In genomic region chr19:36182612-36183454, GRCh38 we compare ENCODE assay signal across 1 cellular context.
TF ChIP-seq lines count a peak whose summit lies in the region.

No MANE protein-coding gene starts in this region.

TF ChIP-seq in H1, 55 proteins besides CTCF, POLR2A, EP300 and RAD21:
- TF ChIP-seq TEAD4 (IDR thresholded peaks at IDR 0.05; ENCODE audit: low read depth, low read length) = peak; percentile 43; the same call in 1 of the 2 replicates
- no peak for TF ChIP-seq MAFK (IDR thresholded peaks at IDR 0.05; ENCODE audit: low read depth, low read length)
- TF ChIP-seq TAF1 (IDR thresholded peaks at IDR 0.05; ENCODE audit: low read depth, low read length) = no peak
- TF ChIP-seq ZNF274 (IDR thresholded peaks at IDR 0.05; ENCODE audit: borderline replicate concordance, extremely low read depth, low read length) = 0 out of 2 replicates have a peak, but pooled peaks have one; percentile 14
- TF ChIP-seq SP1 (IDR thresholded peaks at IDR 0.05; ENCODE audit: low read depth, low read length) = 0 out of 2 replicates have a peak, but pooled peaks have one; percentile 16
- TF ChIP-seq SIN3A (conservative IDR thresholded peaks at IDR 0.05 in 1 of 2, IDR thresholded peaks at IDR 0.05 in 1 of 2; ENCODE audit: low read depth in 1 of 2, low read length in 2 of 2) = 0 out of 4 replicates have a peak, but pooled peaks of 1 of the 2 experiments have one; percentile 23
